Comparison of ENCODE assay signal across 8 cellular contexts in the genomic region with DNA sequence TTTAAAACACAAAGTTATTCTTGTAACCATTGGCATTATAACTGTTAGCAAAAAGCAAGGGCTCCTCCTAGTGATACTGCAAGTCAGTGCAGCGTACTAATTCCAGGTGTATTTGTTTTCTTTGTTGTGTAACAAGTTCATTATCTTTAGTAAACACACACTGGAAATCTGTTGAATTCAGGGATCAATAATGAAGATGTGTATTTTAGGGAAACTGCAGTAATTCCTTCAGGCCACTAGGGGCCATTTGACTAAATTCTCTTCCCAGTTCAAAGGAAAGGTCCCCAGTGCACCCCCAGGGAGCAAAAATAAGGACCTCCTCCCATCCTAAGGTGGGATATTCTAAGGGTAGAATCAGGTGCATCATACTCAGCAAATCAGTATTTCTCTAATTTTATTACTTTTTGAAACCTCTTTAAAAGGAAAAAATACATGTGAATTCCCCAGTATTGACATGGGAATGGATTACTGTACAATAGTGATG.
DNase-seq lines count a peak whose midpoint lies in the region; ATAC-seq and TF ChIP-seq lines count a peak whose summit lies in the region.

No MANE protein-coding gene starts in this region.

- TF ChIP-seq CTCF in fibroblast of villous mesenchyme (IDR thresholded peaks at IDR 0.05; ENCODE audit: insufficient read depth, low read depth, low read length), result peak; percentile 70
- TF ChIP-seq CTCF in type B pancreatic cell (conservative IDR thresholded peaks at IDR 0.05), result peak; percentile 78

- H3K27me3 Mint-ChIP-seq in type B pancreatic cell, result peaks cover 3% of the 10 kb centered on the region
- peaks cover 22% of the 10 kb centered on the region for H3K27me3 Mint-ChIP-seq in activated CD4-positive, alpha-beta T cell treated with anti-CD3 and anti-CD28 coated beads for 36 hours

- POLR2A ChIA-PET in activated CD4-positive, alpha-beta T cell treated with anti-CD3 and anti-CD28 coated beads for 36 hours (lab: Charles Lee), result no interaction called here

- intact Hi-C loops in activated CD4-positive, alpha-beta T cell treated with anti-CD3 and anti-CD28 coated beads for 36 hours (cut with DNase I, micrococcal nuclease), result loop anchor here in 1 of 2 experiments (10.0 kb wide), 1 partner anchor 465 kb away; no protein-coding TSS in a partner anchor

- peak; percentile 0 for DNase-seq in SKM-1 treated with dmso at 0.1 percent for 144 hours (lab: John Stamatoyannopoulos, UW; ENCODE audit: unreplicated experiment)
- DNase-seq in SKM-1 (lab: John Stamatoyannopoulos, UW; ENCODE audit: unreplicated experiment), result no peak
- peak; percentile 43 for DNase-seq in OCI-M1 (lab: John Stamatoyannopoulos, UW)
- peak; percentile 59 for DNase-seq in fibroblast of villous mesenchyme (ENCODE audit: low read depth)
- DNase-seq in type B pancreatic cell (ENCODE audit: extremely low spot score, unreplicated experiment), result no peak
- DNase-seq in NK-92 (lab: John Stamatoyannopoulos, UW; ENCODE audit: unreplicated experiment), result no peak
- no peak for DNase-seq in activated CD4-positive, alpha-beta T cell treated with anti-CD3 and anti-CD28 coated beads for 36 hours
- DNase-seq in retina, result no peak

- H3K9me3 Mint-ChIP-seq in type B pancreatic cell, result no peaks in the 10 kb centered on the region
- H3K9me3 Mint-ChIP-seq in activated CD4-positive, alpha-beta T cell treated with anti-CD3 and anti-CD28 coated beads for 36 hours (ENCODE audit: low read depth), result no peaks in the 10 kb centered on the region

- peaks cover 36% of the 10 kb centered on the region for H3K4me1 Mint-ChIP-seq in type B pancreatic cell (ENCODE audit: unreplicated experiment)
- no peaks in the 10 kb centered on the region for H3K4me1 Mint-ChIP-seq in activated CD4-positive, alpha-beta T cell treated with anti-CD3 and anti-CD28 coated beads for 36 hours

- no peak for ATAC-seq in activated CD4-positive, alpha-beta T cell treated with anti-CD3 and anti-CD28 coated beads for 36 hours

- no peak overlapping the region for H3K27ac Mint-ChIP-seq in type B pancreatic cell
- H3K27ac Mint-ChIP-seq in activated CD4-positive, alpha-beta T cell treated with anti-CD3 and anti-CD28 coated beads for 36 hours, result no peak overlapping the region

- H3K4me3 ChIP-seq in fibroblast of villous mesenchyme (ENCODE audit: low read depth, low read length), result no peak overlapping the region

- CTCF ChIA-PET in activated CD4-positive, alpha-beta T cell treated with anti-CD3 and anti-CD28 coated beads for 36 hours (lab: Charles Lee), result no interaction called here

- H3K4me3 Mint-ChIP-seq in type B pancreatic cell, result no peak overlapping the region
- no peak overlapping the region for H3K4me3 Mint-ChIP-seq in activated CD4-positive, alpha-beta T cell treated with anti-CD3 and anti-CD28 coated beads for 36 hours

- H3K36me3 Mint-ChIP-seq in type B pancreatic cell, result no peaks in the 10 kb centered on the region
- no peaks in the 10 kb centered on the region for H3K36me3 Mint-ChIP-seq in activated CD4-positive, alpha-beta T cell treated with anti-CD3 and anti-CD28 coated beads for 36 hours (ENCODE audit: low read depth)

Comparison
In these comparisons a context has a peak if more than half of its experiments do, and no peak if none do; other contexts are left out.
1. DNase-seq: peak in SKM-1 treated with dmso at 0.1 percent for 144 hours (single experiment), OCI-M1 (single experiment) and fibroblast of villous mesenchyme (single experiment); none in SKM-1 (single experiment), type B pancreatic cell (single experiment), NK-92 (single experiment), activated CD4-positive, alpha-beta T cell treated with anti-CD3 and anti-CD28 coated beads for 36 hours (single experiment) and retina (single experiment).